8 cellular contexts compared by ENCODE assay signal in the genomic region with DNA sequence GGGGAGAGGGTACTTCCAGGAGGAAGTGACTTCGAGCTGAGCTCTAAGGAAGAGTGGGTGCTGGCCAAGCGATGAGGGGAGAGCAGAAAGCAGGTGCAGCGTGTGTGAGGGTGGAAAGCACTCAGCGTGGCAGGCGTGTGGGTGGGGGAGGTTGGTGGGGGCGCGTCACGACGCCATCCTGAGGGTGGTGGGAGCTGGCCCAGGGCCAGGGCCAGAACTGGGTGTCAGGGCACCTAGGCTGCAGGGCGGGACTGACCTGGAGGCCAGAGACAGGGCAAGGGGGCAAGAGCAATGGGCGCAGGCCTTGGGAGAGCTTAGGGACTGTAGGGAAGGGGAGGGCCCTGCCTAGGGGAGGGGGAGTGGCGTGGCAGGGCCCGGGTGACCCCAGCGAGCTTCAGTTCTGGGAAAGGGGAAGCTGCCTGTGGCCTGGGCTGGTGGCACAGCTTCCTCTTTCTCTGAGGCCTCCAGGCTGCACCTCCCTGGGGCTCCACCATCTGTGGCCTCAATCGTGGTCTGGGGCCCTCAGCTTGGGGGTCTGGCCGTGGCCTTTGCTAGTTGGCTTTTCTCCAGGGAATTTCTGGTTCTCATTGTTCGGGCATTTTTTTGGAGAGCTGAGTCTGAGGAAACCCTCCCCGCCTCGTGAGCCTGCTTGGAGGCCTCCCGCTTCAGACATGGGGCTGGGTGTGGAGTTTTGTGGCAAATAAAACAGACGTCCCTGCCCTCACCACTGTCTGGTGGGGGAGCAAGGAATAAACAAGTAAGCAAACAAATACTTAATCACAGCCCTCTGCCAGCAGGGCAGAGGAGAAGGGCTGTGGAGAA. TPM values are rescaled to one million over a fixed set of nuclear protein-coding genes. Genes with fewer than 3 reads are reported as not detected.
A peak's percentile ranks its signal among the peaks of the same experiment; 100 is the strongest.
DNase-seq lines count a peak whose midpoint lies in the region; ATAC-seq and TF ChIP-seq lines count a peak whose summit lies in the region.

No MANE protein-coding gene starts in this region.

- no peaks in the 10 kb centered on the region for H3K27me3 Mint-ChIP-seq in mesothelial cell of epicardium (ENCODE audit: low read depth)

- H3K36me3 Mint-ChIP-seq in mesothelial cell of epicardium: no peaks in the 10 kb centered on the region

- H3K27ac Mint-ChIP-seq in mesothelial cell of epicardium: peak overlapping the region; percentile 43

- peak; percentile 46 for ATAC-seq in GM19351 (IDR thresholded peaks at IDR 0.05; ENCODE audit: unreplicated experiment)
- no peak for ATAC-seq in HG03571 (IDR thresholded peaks at IDR 0.05; ENCODE audit: unreplicated experiment)

- no peaks in the 10 kb centered on the region for H3K9me3 ChIP-seq in KOPT-K1 (ENCODE audit: insufficient read depth, low read length, poor library complexity, severe bottlenecking)

- no peaks in the 10 kb centered on the region for H3K9me3 Mint-ChIP-seq in mesothelial cell of epicardium

- TF ChIP-seq CTCF in mesothelial cell of epicardium (IDR thresholded peaks at IDR 0.05; ENCODE audit: unreplicated experiment): no peak

- no peaks in the 10 kb centered on the region for H3K36me3 ChIP-seq in KOPT-K1 (ENCODE audit: insufficient read depth, low read length)

- peak; percentile 93 for DNase-seq in CD1c-positive myeloid dendritic cell (ENCODE audit: extremely low spot score)
- peak; percentile 31 for DNase-seq in amniotic epithelial cell (ENCODE audit: low read depth)
- no peak for DNase-seq in mesothelial cell of epicardium (ENCODE audit: low spot score in 2 of 2, unreplicated experiment in 2 of 2)
- no peak for DNase-seq in NCI-H774 (lab: John Stamatoyannopoulos, UW)
- DNase-seq in NCI-H2196 treated with DMSO at 0.1 percent for 48 hours (lab: John Stamatoyannopoulos, UW; ENCODE audit: unreplicated experiment): no peak

- H3K4me1 Mint-ChIP-seq in mesothelial cell of epicardium: peaks cover 42% of the 10 kb centered on the region

- no peak overlapping the region for H3K4me3 Mint-ChIP-seq in mesothelial cell of epicardium

- peak overlapping the region; percentile 68 for H3K27ac ChIP-seq in KOPT-K1 (ENCODE audit: low read depth, low read length, poor library complexity, severe bottlenecking)

RNA-seq across cellular contexts. Expression of a gene that starts 8.9 kb away (rescaled TPM):
- total RNA-seq in mesothelial cell of epicardium: 5.1 to 5.4 TPM (median 5.3 TPM) in 3 replicates

Comparison
In these comparisons a context has a peak if more than half of its experiments do, and no peak if none do; other contexts are left out.
1. DNase-seq: peak in CD1c-positive myeloid dendritic cell (single experiment) and amniotic epithelial cell (single experiment); none in mesothelial cell of epicardium (0 of 2), NCI-H774 (single experiment) and NCI-H2196 treated with DMSO at 0.1 percent for 48 hours (single experiment).